ENCODE assay signal across 8 cellular contexts in the genomic region with DNA sequence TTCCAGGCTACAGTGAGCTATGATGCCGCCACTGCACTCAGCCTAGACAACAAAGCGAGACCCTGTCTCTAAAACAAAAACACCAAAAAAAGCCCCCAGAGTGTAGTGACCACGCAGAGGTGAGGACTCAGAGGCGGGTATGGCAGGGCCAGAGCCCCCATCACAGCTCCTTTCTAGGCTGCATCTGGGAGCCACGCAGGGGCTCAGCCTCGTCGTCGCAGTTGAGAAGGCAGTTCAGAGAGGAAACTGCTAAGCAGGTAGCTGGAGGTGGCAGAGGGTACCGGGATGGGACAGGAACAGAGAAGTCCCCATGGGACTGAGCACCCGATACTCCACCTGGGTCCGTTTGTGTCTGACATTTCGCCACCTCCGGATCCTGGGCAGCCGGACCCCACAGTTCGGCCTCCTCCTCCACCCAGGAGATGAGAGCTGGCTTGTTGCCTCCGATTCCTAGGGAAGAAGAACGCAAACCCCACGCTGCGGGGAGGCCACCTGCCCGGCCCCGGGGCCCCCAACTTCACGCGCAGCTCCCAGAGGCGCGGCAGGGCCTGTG. TPM values are rescaled to one million over a fixed set of nuclear protein-coding genes. Genes with fewer than 3 reads are reported as not detected.
DNase-seq lines count a peak whose midpoint lies in the region; ATAC-seq, FAIRE-seq and TF ChIP-seq lines count a peak whose summit lies in the region.

No MANE protein-coding gene starts in this region.

- TF ChIP-seq EP300 in gastroesophageal sphincter (IDR thresholded peaks at IDR 0.05), result no peak

- no peak for TF ChIP-seq CTCF in gastroesophageal sphincter (IDR thresholded peaks at IDR 0.05)

- ATAC-seq in HG02884 (IDR thresholded peaks at IDR 0.05; ENCODE audit: unreplicated experiment), result peak; percentile 6
- no peak for ATAC-seq in gastroesophageal sphincter
- no peak for ATAC-seq in GM19397 (IDR thresholded peaks at IDR 0.05; ENCODE audit: unreplicated experiment)

- H3K27me3 Mint-ChIP-seq in activated CD4-positive, alpha-beta memory T cell treated with anti-CD3 and anti-CD28 coated beads, Interleukin-2, amount 10 ng/mL, durations not matched to agents 7 days and 5 days, result no peaks in the 10 kb centered on the region

- no peaks in the 10 kb centered on the region for H3K9me3 Mint-ChIP-seq in activated CD4-positive, alpha-beta memory T cell treated with anti-CD3 and anti-CD28 coated beads, Interleukin-2, amount 10 ng/mL, durations not matched to agents 7 days and 5 days

- peak; percentile 53 for FAIRE-seq in GM18507 (lab: Jason Lieb, UNC)

- no peak for DNase-seq in GM18507 (ENCODE audit: extremely low spot score, insufficient read length, low read depth)
- DNase-seq in activated CD4-positive, alpha-beta memory T cell treated with anti-CD3 and anti-CD28 coated beads, Interleukin-2, amount 10 ng/mL, durations not matched to agents 7 days and 5 days, result peak; percentile 29
- no peak for DNase-seq in DMS79 (lab: John Stamatoyannopoulos, UW)
- DNase-seq in pons (ENCODE audit: low spot score), result no peak

- no peak for TF ChIP-seq POLR2A in gastroesophageal sphincter (IDR thresholded peaks at IDR 0.05)

- H3K27ac ChIP-seq in gastroesophageal sphincter (peak overlapping the region; percentile 84 to 99 (median 92)), rectal smooth muscle tissue (ENCODE audit: low read depth, low read length) (peak overlapping the region; percentile 85)

- H3K27me3 ChIP-seq in gastroesophageal sphincter, result no peaks in the 10 kb centered on the region
- H3K27me3 ChIP-seq in rectal smooth muscle tissue (ENCODE audit: control insufficient read depth, insufficient read depth, low read length), result no peaks in the 10 kb centered on the region

- H3K4me1 ChIP-seq in gastroesophageal sphincter (peaks cover 0 to 44% (median 11%) of the 10 kb centered on the region in 3 donors), rectal smooth muscle tissue (ENCODE audit: control insufficient read depth, insufficient read depth, low read length) (peaks cover 5% of the 10 kb centered on the region)

- CTCF ChIA-PET in activated CD4-positive, alpha-beta memory T cell treated with anti-CD3 and anti-CD28 coated beads, Interleukin-2, amount 10 ng/mL, durations not matched to agents 7 days and 5 days (lab: Charles Lee), result interaction anchor here (0.7 to 4.0 kb wide), 17 partner anchors 8 to 150 kb away, joined by 3 to 90 read pairs (median 5); a partner anchor contains a TSS

- H3K27ac Mint-ChIP-seq in activated CD4-positive, alpha-beta memory T cell treated with anti-CD3 and anti-CD28 coated beads, Interleukin-2, amount 10 ng/mL, durations not matched to agents 7 days and 5 days, result peak overlapping the region; percentile 90

- peaks cover 0 to 42% of the 10 kb centered on the region in 2 donors for H3K36me3 ChIP-seq in gastroesophageal sphincter
- peaks cover 4% of the 10 kb centered on the region for H3K36me3 ChIP-seq in rectal smooth muscle tissue (ENCODE audit: control insufficient read depth, insufficient read depth, low read length)

- peak overlapping the region; percentile 88 for H3K9ac ChIP-seq in rectal smooth muscle tissue (ENCODE audit: low read length)

- H3K4me3 ChIP-seq in gastroesophageal sphincter (peak overlapping the region; percentile 56 to 64), rectal smooth muscle tissue (ENCODE audit: low read length) (peak overlapping the region; percentile 60)

- peak overlapping the region; percentile 86 for H3K4me3 Mint-ChIP-seq in activated CD4-positive, alpha-beta memory T cell treated with anti-CD3 and anti-CD28 coated beads, Interleukin-2, amount 10 ng/mL, durations not matched to agents 7 days and 5 days

- POLR2A ChIA-PET in activated CD4-positive, alpha-beta memory T cell treated with anti-CD3 and anti-CD28 coated beads, Interleukin-2, amount 10 ng/mL, durations not matched to agents 7 days and 5 days (lab: Charles Lee), result interaction anchor here (0.7 to 6.5 kb wide), 31 partner anchors 8 to 750 kb away, joined by 3 to 189 read pairs (median 4); a partner anchor contains a TSS

- H3K36me3 Mint-ChIP-seq in activated CD4-positive, alpha-beta memory T cell treated with anti-CD3 and anti-CD28 coated beads, Interleukin-2, amount 10 ng/mL, durations not matched to agents 7 days and 5 days (ENCODE audit: low read depth), result peaks cover 37% of the 10 kb centered on the region

- 12 to 17% methylated on average over 5 to 8 of the region's 25 CpGs for WGBS in gastroesophageal sphincter (ENCODE audit: low coverage in 1 of 2), 2 donors

- peaks cover 58% of the 10 kb centered on the region for H3K4me1 Mint-ChIP-seq in activated CD4-positive, alpha-beta memory T cell treated with anti-CD3 and anti-CD28 coated beads, Interleukin-2, amount 10 ng/mL, durations not matched to agents 7 days and 5 days

- no peaks in the 10 kb centered on the region for H3K9me3 ChIP-seq in gastroesophageal sphincter

RNA-seq across cellular contexts. Expression of a gene that starts 0.7 kb away (rescaled TPM):
- total RNA-seq in activated CD4-positive, alpha-beta memory T cell treated with anti-CD3 and anti-CD28 coated beads, Interleukin-2, amount 10 ng/mL, durations not matched to agents 7 days and 5 days, result 10 to 100 TPM; 16.0 to 16.8 TPM
- 10 to 100 TPM in 2 of 4 donors, 1 to 10 TPM in 2; 6.3 to 13.1 (median 9.3) TPM for total RNA-seq in gastroesophageal sphincter

RNA-seq across cellular contexts. Expression of a gene that starts 14.0 kb away (rescaled TPM):
- 10 to 100 TPM; 19.2 to 22.8 TPM for total RNA-seq in activated CD4-positive, alpha-beta memory T cell treated with anti-CD3 and anti-CD28 coated beads, Interleukin-2, amount 10 ng/mL, durations not matched to agents 7 days and 5 days
- total RNA-seq in gastroesophageal sphincter, result 10 to 100 TPM; 15.9 to 22.1 (median 20.8) TPM

RNA-seq across cellular contexts. Expression of a gene that starts 22.8 kb away (rescaled TPM):
- 10 to 100 TPM; 10.6 to 10.7 TPM for total RNA-seq in activated CD4-positive, alpha-beta memory T cell treated with anti-CD3 and anti-CD28 coated beads, Interleukin-2, amount 10 ng/mL, durations not matched to agents 7 days and 5 days
- total RNA-seq in gastroesophageal sphincter, result 10 to 100 TPM; 15.3 to 31.6 (median 19.3) TPM

RNA-seq across cellular contexts. Expression of a gene that starts 28.0 kb away (rescaled TPM):
- total RNA-seq in activated CD4-positive, alpha-beta memory T cell treated with anti-CD3 and anti-CD28 coated beads, Interleukin-2, amount 10 ng/mL, durations not matched to agents 7 days and 5 days, result 10 to 100 TPM; 12.9 to 13.3 TPM
- total RNA-seq in gastroesophageal sphincter, result 10 to 100 TPM in 3 of 4 donors, 1 to 10 TPM in 1; 6.9 to 17.0 (median 12.2) TPM

RNA-seq across cellular contexts. Expression of a gene that starts 31.1 kb away (rescaled TPM):
- total RNA-seq in activated CD4-positive, alpha-beta memory T cell treated with anti-CD3 and anti-CD28 coated beads, Interleukin-2, amount 10 ng/mL, durations not matched to agents 7 days and 5 days, result 1 to 10 TPM; 5.9 to 6.0 TPM
- 10 to 100 TPM; 41.3 to 87.8 (median 50.9) TPM for total RNA-seq in gastroesophageal sphincter
